ENCODE assay signal across 22 cellular contexts in the genomic region with DNA sequence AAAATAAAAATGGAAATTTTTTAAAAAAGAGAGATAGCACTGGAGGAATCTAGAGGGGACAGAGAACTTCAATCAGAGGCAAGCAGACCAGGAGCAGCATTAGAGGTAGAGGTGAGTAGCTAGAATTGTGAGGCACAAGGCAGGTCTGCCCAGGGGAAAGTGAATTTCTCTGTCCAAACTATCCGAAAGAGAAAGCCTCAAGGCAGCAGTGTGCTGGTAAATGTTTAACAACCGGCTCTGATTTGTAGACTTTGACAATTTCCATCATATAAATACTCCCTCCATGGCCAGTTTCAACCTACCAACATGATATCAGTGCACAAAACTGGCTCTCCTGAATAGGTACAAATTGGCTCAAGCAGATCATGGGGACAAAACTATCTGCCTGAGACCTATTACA.
"Had no signal": no experiment of that assay in that cellular context is flagged by ENCODE, and none has a peak within 500 bp of the region (broad histone marks: within the 10 kb centered on the region; RNA-seq: fewer than 3 reads in every experiment).

No MANE protein-coding gene starts in this region.

- H3K27ac ChIP-seq: dorsolateral prefrontal cortex, heart right ventricle, neutrophil, right atrium auricular region, sigmoid colon, stomach, thoracic aorta, transverse colon had no signal

- H3K27me3 ChIP-seq: heart right ventricle, right atrium auricular region, sigmoid colon, stomach, transverse colon had no signal

- H3K4me1 ChIP-seq: transverse colon had no signal

- H3K36me3 ChIP-seq: heart right ventricle, neutrophil, right atrium auricular region, sigmoid colon, stomach, thoracic aorta, transverse colon had no signal

- H3K4me3 ChIP-seq: dorsolateral prefrontal cortex, heart right ventricle, lung, right atrium auricular region, sigmoid colon, skin epidermis, stomach, thoracic aorta, transverse colon had no signal

- DNase-seq: cortex of kidney; dorsolateral prefrontal cortex; effector CD8-positive, alpha-beta T cell; heart right ventricle; hypothalamus; left ventricle myocardium superior; naive thymus-derived CD8-positive, alpha-beta T cell; sigmoid colon; stimulated activated CD4-positive, alpha-beta T cell treated with anti-CD3 and anti-CD28 coated beads, Interleukin-12 subunit alpha, Interleukin-12 subunit beta, amount 100 ng/mL, for 4 hours; stimulated activated naive CD4-positive, alpha-beta T cell; stomach; substantia nigra; transverse colon had no signal

- FAIRE-seq: endometrium, frontal cortex, islet of Langerhans had no signal

- H3K9me3 ChIP-seq: neutrophil, sigmoid colon, stomach had no signal

- ATAC-seq: esophagus mucosa; heart right ventricle; left ventricle myocardium superior; naive thymus-derived CD8-positive, alpha-beta T cell had no signal
